Comparison of ENCODE assay signal across 9 cellular contexts in genomic region chr10:122162566-122163181, GRCh38.
A peak's percentile ranks its signal among the peaks of the same experiment; 100 is the strongest.
DNase-seq lines count a peak whose midpoint lies in the region; ATAC-seq, FAIRE-seq and TF ChIP-seq lines count a peak whose summit lies in the region.
"Had no signal": no experiment of that assay in that cellular context is flagged by ENCODE, and none has a peak within 500 bp of the region (broad histone marks: within the 10 kb centered on the region; RNA-seq: fewer than 3 reads in every experiment).

No MANE protein-coding gene starts in this region.

- H3K4me2 ChIP-seq in A549: no peak overlapping the region

- no peak for TF ChIP-seq POLR2A in A549 (IDR thresholded peaks at IDR 0.05; ENCODE audit: low read length)

- no peak overlapping the region for H3K9ac ChIP-seq in muscle layer of colon (ENCODE audit: low read length)

- H3K4me1 ChIP-seq in A549 (peaks cover 19% of the 10 kb centered on the region), muscle layer of colon (ENCODE audit: insufficient read depth, low read length) (peaks cover 37% of the 10 kb centered on the region)

- H3K27ac ChIP-seq in A549: no peak overlapping the region
- H3K27ac ChIP-seq in muscle layer of colon (ENCODE audit: low read depth, low read length): peak overlapping the region; percentile 48

- no peak for TF ChIP-seq CTCF in A549 (IDR thresholded peaks at IDR 0.05)
- TF ChIP-seq CTCF in epithelial cell of esophagus (IDR thresholded peaks at IDR 0.05; ENCODE audit: insufficient read depth, low read depth, low read length, missing control alignments): no peak

- POLR2A ChIA-PET in A549 (lab: Yijun Ruan, JAX): no interaction called here

- TF ChIP-seq EP300 in A549 (IDR thresholded peaks at IDR 0.05): no peak

- FAIRE-seq in A549 (lab: Jason Lieb, UNC): no peak

- in situ Hi-C loops in KBM-7 (cut with MboI; ENCODE audit: low pct_unique_long_range_greater_than_20kb, low sequenced_read_pairs): no loop called here

- H3K9me3 ChIP-seq in A549 (no peaks in the 10 kb centered on the region), muscle layer of colon (ENCODE audit: low read length) (no peaks in the 10 kb centered on the region), MG63 (no peaks in the 10 kb centered on the region)

- CTCF ChIA-PET in A549 (lab: Yijun Ruan, JAX): interaction anchor here (1.2 to 2.7 kb wide), 6 partner anchors 9 to 272 kb away, joined by 3 to 9 read pairs (median 6); no protein-coding TSS in a partner anchor

- H3K36me3 ChIP-seq in muscle layer of colon (ENCODE audit: insufficient read depth, low read length): peaks cover 14% of the 10 kb centered on the region
- no peaks in the 10 kb centered on the region for H3K36me3 ChIP-seq in MG63

- H3K27me3 ChIP-seq in muscle layer of colon (ENCODE audit: control insufficient read depth in 1 of 2, insufficient read depth in 2 of 2, low read length in 2 of 2): no peaks in the 10 kb centered on the region
- H3K27me3 ChIP-seq in MG63: no peaks in the 10 kb centered on the region

- DNase-seq in A549 (ENCODE audit: low read depth in 1 of 2, low spot score in 1 of 2) (no peak), HuH-7.5 (ENCODE audit: low spot score) (peak; percentile 60), epithelial cell of esophagus (ENCODE audit: low read depth) (peak; percentile 19), MG63 (no peak), KBM-7 (no peak), H4 (ENCODE audit: low spot score) (no peak)
- DNase-seq: central memory CD4-positive, alpha-beta T cell had no signal

- no peak for TF ChIP-seq RAD21 in A549 (conservative IDR thresholded peaks at IDR 0.05 in 1 of 2, IDR thresholded peaks at IDR 0.05 in 1 of 2)

- ATAC-seq in A549: peak; percentile 59 to 64; a peak in 5 of 6 replicates
- no peak for ATAC-seq in activated CD4-positive, CD25-positive, alpha-beta regulatory T cell treated with anti-CD3 and anti-CD28 coated beads, Interleukin-2, amount 50 U/mL, for 24 hours

- 83% methylated on average over 8 of the region's 16 CpGs for WGBS in A549 (ENCODE audit: missing lambda C conversion rate)

- H3K4me3 ChIP-seq in A549 (no peak overlapping the region), epithelial cell of esophagus (ENCODE audit: low read length) (no peak overlapping the region), muscle layer of colon (ENCODE audit: low read depth in 1 of 2, low read length in 2 of 2) (peak overlapping the region; percentile 37 to 44), MG63 (no peak overlapping the region)

TF ChIP-seq in A549, 52 proteins besides CTCF, POLR2A, EP300 and RAD21:
- TF ChIP-seq POLR2AphosphoS2 (conservative IDR thresholded peaks at IDR 0.05; ENCODE audit: low read length) (0 out of 2 replicates have a peak, but pooled peaks have one; percentile 29), EHF (CRISPR knock-in tag; IDR thresholded peaks at IDR 0.05) (no peak), FOXS1 (CRISPR knock-in tag; IDR thresholded peaks at IDR 0.05) (no peak), MAFK (IDR thresholded peaks at IDR 0.05; ENCODE audit: partially characterized antibody) (no peak)

Comparison
In these comparisons a context has a peak if more than half of its experiments do, and no peak if none do; other contexts are left out.
1. ATAC-seq: peak in A549 (2 of 2); none in activated CD4-positive, CD25-positive, alpha-beta regulatory T cell treated with anti-CD3 and anti-CD28 coated beads, Interleukin-2, amount 50 U/mL, for 24 hours (0 of 2).
2. DNase-seq: peak in HuH-7.5 (single experiment) and epithelial cell of esophagus (single experiment); none in A549 (0 of 2), MG63 (single experiment), KBM-7 (single experiment) and H4 (single experiment).
3. H3K4me3 ChIP-seq: peak in muscle layer of colon (2 of 2); none in A549 (single experiment), epithelial cell of esophagus (single experiment) and MG63 (single experiment).